In the genomic region with DNA sequence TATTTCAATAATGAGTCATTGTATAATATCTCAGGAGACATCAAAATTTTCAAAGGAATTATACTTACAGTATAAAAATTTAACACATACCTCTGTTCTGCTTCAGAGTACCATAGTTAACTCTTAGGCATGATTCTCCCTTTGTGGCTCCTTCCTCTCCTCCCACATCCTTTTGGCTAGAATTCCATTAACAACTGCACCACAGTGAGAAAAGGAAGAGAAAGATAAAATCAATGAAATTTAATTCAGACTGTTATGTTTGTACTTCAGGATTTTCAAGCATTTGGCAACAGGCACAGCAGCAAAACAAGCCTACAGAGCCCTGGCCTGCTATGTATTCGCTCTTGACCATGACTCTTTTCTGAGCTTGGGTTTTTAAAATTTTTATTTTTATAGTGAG, we compare ENCODE assay signal across 31 cellular contexts. TPM values are rescaled to one million over a fixed set of nuclear protein-coding genes. Genes with fewer than 3 reads are reported as not detected.
DNase-seq lines count a peak whose midpoint lies in the region; FAIRE-seq and TF ChIP-seq lines count a peak whose summit lies in the region.
"Had no signal": no experiment of that assay in that cellular context is flagged by ENCODE, and none has a peak within 500 bp of the region (broad histone marks: within the 10 kb centered on the region; RNA-seq: fewer than 3 reads in every experiment).

No MANE protein-coding gene starts in this region.

- no peaks in the 10 kb centered on the region for H4K20me1 ChIP-seq in astrocyte (ENCODE audit: insufficient read depth, low read length)

- no peak for FAIRE-seq in astrocyte (lab: Jason Lieb, UNC)
- FAIRE-seq: colon had no signal

- no peak overlapping the region for H3K4me2 ChIP-seq in astrocyte (ENCODE audit: low read length)

- H3K27me3 Mint-ChIP-seq in astrocyte (ENCODE audit: low read depth, unreplicated experiment), result no peaks in the 10 kb centered on the region
- H3K27me3 Mint-ChIP-seq in nephron progenitor cell (ENCODE audit: low read depth, poor library complexity), result peaks cover 3% of the 10 kb centered on the region

- no peak overlapping the region for H3K4me3 ChIP-seq in A673 (ENCODE audit: low read depth, low read length, poor library complexity, severe bottlenecking)
- H3K4me3 ChIP-seq in astrocyte (ENCODE audit: insufficient read depth, low read depth, low read length), result no peak overlapping the region
- H3K4me3 ChIP-seq: psoas muscle, thyroid gland, vagina had no signal

- H3K36me3 ChIP-seq in A673 (ENCODE audit: insufficient read depth, low read length, poor library complexity, severe bottlenecking) (no peaks in the 10 kb centered on the region), astrocyte (ENCODE audit: insufficient read depth, low read length) (no peaks in the 10 kb centered on the region)
- H3K36me3 ChIP-seq: brain microvascular endothelial cell, thyroid gland, vagina had no signal

- H3K9me3 Mint-ChIP-seq in astrocyte (ENCODE audit: unreplicated experiment) (peaks cover 1% of the 10 kb centered on the region), nephron progenitor cell (peaks cover 11% of the 10 kb centered on the region)
- H3K9me3 Mint-ChIP-seq: CD8-positive, alpha-beta T cell had no signal

- H3K9ac ChIP-seq in astrocyte (ENCODE audit: low read length), result no peak overlapping the region

- H3K27me3 ChIP-seq in A673 (replicated peaks; ENCODE audit: insufficient read depth, low read depth, low read length, poor library complexity), result no peaks in the 10 kb centered on the region
- H3K27me3 ChIP-seq in astrocyte (ENCODE audit: insufficient read depth, low read length), result no peaks in the 10 kb centered on the region
- H3K27me3 ChIP-seq: brain microvascular endothelial cell, thyroid gland, vagina had no signal

- H2AFZ ChIP-seq in astrocyte (ENCODE audit: low read depth, low read length), result no peak overlapping the region

- TF ChIP-seq CTCF in A673 (conservative IDR thresholded peaks at IDR 0.05; ENCODE audit: low read depth, low read length) (no peak), astrocyte (IDR thresholded peaks at IDR 0.05; ENCODE audit: insufficient read depth, low read depth, low read length) (no peak), nephron progenitor cell (IDR thresholded peaks at IDR 0.05) (no peak)

- H3K27ac ChIP-seq in A673 (ENCODE audit: low read depth, low read length, poor library complexity, severe bottlenecking) (no peak overlapping the region), astrocyte (ENCODE audit: low read depth, low read length) (no peak overlapping the region)
- H3K27ac ChIP-seq: 22Rv1, brain microvascular endothelial cell, psoas muscle, thyroid gland, vagina had no signal

- H3K4me3 Mint-ChIP-seq in astrocyte (ENCODE audit: unreplicated experiment) (no peak overlapping the region), nephron progenitor cell (no peak overlapping the region)
- H3K4me3 Mint-ChIP-seq: CD8-positive, alpha-beta T cell; stimulated activated naive CD8-positive, alpha-beta T cell treated with anti-CD3 and anti-CD28 coated beads, Interleukin-15, amount 100 ng/mL, for 72 hours had no signal

- intact Hi-C loops in A673 (cut with micrococcal nuclease; ENCODE audit: unreplicated experiment), result no loop called here

- POLR2A ChIA-PET in A673 (lab: Charles Lee; ENCODE audit: low non-redundant PET), result no interaction called here

- H3K4me1 ChIP-seq in A673 (ENCODE audit: insufficient read depth, low read length, poor library complexity, severe bottlenecking) (no peaks in the 10 kb centered on the region), astrocyte (ENCODE audit: insufficient read depth, low read length) (peaks cover 10% of the 10 kb centered on the region)
- H3K4me1 ChIP-seq: psoas muscle, thyroid gland, vagina had no signal

- BruUV-seq in A673 (replicated peaks; lab: Mats Ljungman, UMichigan), result no TSS peak

- H3K4me1 Mint-ChIP-seq in astrocyte (ENCODE audit: low read depth, unreplicated experiment) (peaks cover 22% of the 10 kb centered on the region), nephron progenitor cell (no peaks in the 10 kb centered on the region)
- H3K4me1 Mint-ChIP-seq: stimulated activated naive CD8-positive, alpha-beta T cell treated with anti-CD3 and anti-CD28 coated beads, Interleukin-15, amount 100 ng/mL, for 72 hours had no signal

- DNase-seq in A673 (ENCODE audit: low spot score) (peak; percentile 40), LHCN-M2 (ENCODE audit: low read depth) (peak; percentile 54), astrocyte (ENCODE audit: low read depth) (peak; percentile 80), iris pigment epithelial cell (ENCODE audit: low read depth) (peak; percentile 46), retina (no peak), glomerular visceral epithelial cell (ENCODE audit: extremely low spot score) (no peak), nephron progenitor cell (no peak), occipital lobe (lab: John Stamatoyannopoulos, UW) (no peak)
- DNase-seq: activated CD4-positive, alpha-beta T cell treated with anti-CD3 and anti-CD28 coated beads for 1 hour; activated CD8-positive, alpha-beta memory T cell treated with anti-CD3 and anti-CD28 coated beads for 24 hours; activated effector memory CD4-positive, alpha-beta T cell treated with anti-CD3 and anti-CD28 coated beads, Interleukin-2, amount 50 U/mL, for 16 hours; AML-193; brain microvascular endothelial cell; CD8-positive, alpha-beta T cell; DMS 273 treated with DMSO at 0.1 percent for 48 hours; effector CD8-positive, alpha-beta T cell; erythroblast; foreskin fibroblast; H7; left colon; NCI-H1436 treated with DMSO at 0.1 percent for 48 hours; NCI-H446; NCI-H774; psoas muscle; stimulated activated naive CD8-positive, alpha-beta T cell treated with anti-CD3 and anti-CD28 coated beads, Interleukin-15, amount 100 ng/mL, for 72 hours; thyroid gland had no signal

- CTCF ChIA-PET in A673 (lab: Charles Lee), result no interaction called here

- H3K27ac Mint-ChIP-seq in astrocyte (ENCODE audit: unreplicated experiment) (no peak overlapping the region), nephron progenitor cell (no peak overlapping the region)
- H3K27ac Mint-ChIP-seq: CD8-positive, alpha-beta T cell; stimulated activated naive CD8-positive, alpha-beta T cell treated with anti-CD3 and anti-CD28 coated beads, Interleukin-15, amount 100 ng/mL, for 72 hours had no signal

- H3K36me3 Mint-ChIP-seq in astrocyte (ENCODE audit: low read depth, unreplicated experiment) (no peaks in the 10 kb centered on the region), nephron progenitor cell (ENCODE audit: low read depth) (no peaks in the 10 kb centered on the region)
- H3K36me3 Mint-ChIP-seq: CD8-positive, alpha-beta T cell had no signal

- H3K79me2 ChIP-seq in astrocyte (ENCODE audit: insufficient read depth, low read length), result no peaks in the 10 kb centered on the region

- no peaks in the 10 kb centered on the region for H3K9me3 ChIP-seq in A673 (ENCODE audit: low read depth, low read length, poor library complexity, severe bottlenecking)
- no peaks in the 10 kb centered on the region for H3K9me3 ChIP-seq in astrocyte (ENCODE audit: insufficient read depth, low read depth, low read length)
- H3K9me3 ChIP-seq: psoas muscle, thyroid gland, vagina had no signal

RNA-seq across cellular contexts. Expression of gene SGIP1, which starts 57.2 kb away (rescaled TPM):
- total RNA-seq in A673 (2021), result 1.4 and 1.6 TPM in 2 replicates
- 3.6 and 4.3 TPM in 2 replicates for total RNA-seq in LHCN-M2 (2014; rRNA removed)
- polyA plus RNA-seq in LHCN-M2 (2012), result 7.3 TPM
- total RNA-seq in astrocyte, result 4.4 and 8.8 TPM in 2 replicates
- 77.4 TPM for total RNA-seq in occipital lobe
- total RNA-seq: CD8-positive, alpha-beta T cell; G401; T-helper 2 cell treated with Interferon-gamma antibody and Interleukin-4, amounts not matched to agents 100 ng/mL and 5 ng/mL, for 36 hours had no signal

Comparison
In these comparisons a context has a peak if more than half of its experiments do, and no peak if none do; other contexts are left out.
1. DNase-seq: peak in A673 (single experiment), LHCN-M2 (single experiment), astrocyte (single experiment) and iris pigment epithelial cell (single experiment); none in retina (single experiment), glomerular visceral epithelial cell (single experiment), nephron progenitor cell (single experiment) and occipital lobe (single experiment).